Comparison of ENCODE assay signal across 16 cellular contexts in genomic region chr1:174912243-174912642, GRCh38.
A peak's percentile ranks its signal among the peaks of the same experiment; 100 is the strongest.
DNase-seq lines count a peak whose midpoint lies in the region; ATAC-seq and TF ChIP-seq lines count a peak whose summit lies in the region.
"Had no signal": no experiment of that assay in that cellular context is flagged by ENCODE, and none has a peak within 500 bp of the region (broad histone marks: within the 10 kb centered on the region; RNA-seq: fewer than 3 reads in every experiment).

No MANE protein-coding gene starts in this region.

- H3K4me2 ChIP-seq in GM23338 = no peak overlapping the region

- intact Hi-C loops in lower lobe of right lung (cut with DNase I) = no loop called here

- H3K27ac ChIP-seq in GM23338 (ENCODE audit: low read depth) (peak overlapping the region; percentile 30; the same call in 1 of the 2 replicates), lower lobe of right lung (no peak overlapping the region)
- H3K27ac ChIP-seq: SJCRH30, tibial nerve had no signal

- H3K9me3 ChIP-seq in lower lobe of right lung = no peaks in the 10 kb centered on the region
- H3K9me3 ChIP-seq: SJCRH30, tibial nerve had no signal

- H3K4me1 ChIP-seq in GM23338 (ENCODE audit: insufficient read depth) (0 out of 2 replicates have a peak, but pooled peaks cover 2% of the 10 kb centered on the region), lower lobe of right lung (no peaks in the 10 kb centered on the region)
- H3K4me1 ChIP-seq: SJCRH30 had no signal

- peaks cover 36% of the 10 kb centered on the region for H3K36me3 Mint-ChIP-seq in GM23338 (ENCODE audit: low read depth)
- H3K36me3 Mint-ChIP-seq in activated T-cell treated with anti-CD3 and anti-CD28 coated beads, Interleukin-2, amount 50 U/mL, for 72 hours (ENCODE audit: insufficient read depth in 2 of 2) = peaks cover 0 to 2% of the 10 kb centered on the region in 2 donors

- H3K36me3 ChIP-seq in GM23338 (ENCODE audit: insufficient read depth) = peaks cover 5% of the 10 kb centered on the region; the same call in 1 of the 2 replicates
- no peaks in the 10 kb centered on the region for H3K36me3 ChIP-seq in lower lobe of right lung
- H3K36me3 ChIP-seq: SJCRH30, tibial nerve had no signal

- H3K4me3 Mint-ChIP-seq in GM23338 = no peak overlapping the region
- H3K4me3 Mint-ChIP-seq in activated T-cell treated with anti-CD3 and anti-CD28 coated beads, Interleukin-2, amount 50 U/mL, for 72 hours = peak overlapping the region; percentile 45
- H3K4me3 Mint-ChIP-seq: activated B cell treated with CpG ODN at 0.5 μM for 24 hours had no signal

- H3K9me2 ChIP-seq in GM23338 (ENCODE audit: insufficient read depth) = no peaks in the 10 kb centered on the region

- no peaks in the 10 kb centered on the region for H3F3A ChIP-seq in GM23338 (replicated peaks; ENCODE audit: low read depth)

- no peak overlapping the region for H3K27ac Mint-ChIP-seq in GM23338
- H3K27ac Mint-ChIP-seq in activated T-cell treated with anti-CD3 and anti-CD28 coated beads, Interleukin-2, amount 50 U/mL, for 72 hours = peak overlapping the region; percentile 82
- H3K27ac Mint-ChIP-seq: activated B cell treated with CpG ODN at 0.5 μM for 24 hours had no signal

- TF ChIP-seq CTCF in GM23338 (conservative IDR thresholded peaks at IDR 0.05; ENCODE audit: low read depth in 2 of 2) = no peak
- TF ChIP-seq CTCF in lower lobe of right lung (IDR thresholded peaks at IDR 0.05) = no peak

- no peak overlapping the region for H2AFZ ChIP-seq in GM23338

- H3K4me3 ChIP-seq in GM23338 (no peak overlapping the region), lower lobe of right lung (no peak overlapping the region)
- H3K4me3 ChIP-seq: K562, SJCRH30, tibial nerve had no signal

- DNase-seq in activated CD4-positive, CD25-positive, alpha-beta regulatory T cell (lab: John Stamatoyannopoulos, UW) = no peak
- DNase-seq in GM23338 (ENCODE audit: low spot score) = no peak
- peak; percentile 41 to 52 for DNase-seq in activated T-cell treated with anti-CD3 and anti-CD28 coated beads, Interleukin-2, amount 50 U/mL, for 72 hours
- peak; percentile 7 to 12 for DNase-seq in stimulated activated CD4-positive, alpha-beta T cell treated with anti-CD3 and anti-CD28 coated beads, Interleukin-2, amount 100 ng/mL, for 48 hours
- no peak for DNase-seq in NCI-H1694 treated with DMSO at 0.1 percent for 48 hours (lab: John Stamatoyannopoulos, UW)
- DNase-seq in lower lobe of right lung = no peak
- no peak for DNase-seq in HuH-7 (ENCODE audit: low spot score)
- DNase-seq: 8988T, activated B cell treated with CpG ODN at 0.5 μM for 24 hours, aorta, foreskin melanocyte, NCI-H146, SJCRH30 had no signal

- peak; percentile 81 to 89 for ATAC-seq in activated CD4-positive, CD25-positive, alpha-beta regulatory T cell treated with anti-CD3 and anti-CD28 coated beads, Interleukin-2, amount 50 U/mL, for 24 hours
- no peak for ATAC-seq in GM23338
- ATAC-seq in activated T-cell treated with anti-CD3 and anti-CD28 coated beads, Interleukin-2, amount 50 U/mL, for 72 hours (replicated peaks in 1 of 2) = peak; percentile 84 to 86
- no peak for ATAC-seq in lower lobe of right lung

- peaks cover 57% of the 10 kb centered on the region for H4K20me1 ChIP-seq in GM23338 (replicated peaks; ENCODE audit: insufficient read depth)

- H3K27me3 Mint-ChIP-seq in GM23338 (ENCODE audit: insufficient read depth, low read depth, poor library complexity) = peaks cover 4% of the 10 kb centered on the region
- H3K27me3 Mint-ChIP-seq in activated T-cell treated with anti-CD3 and anti-CD28 coated beads, Interleukin-2, amount 50 U/mL, for 72 hours (ENCODE audit: low read depth) = no peaks in the 10 kb centered on the region
- H3K27me3 Mint-ChIP-seq: activated B cell treated with CpG ODN at 0.5 μM for 24 hours had no signal

- H3K9me3 Mint-ChIP-seq in GM23338 = no peaks in the 10 kb centered on the region
- H3K9me3 Mint-ChIP-seq in activated T-cell treated with anti-CD3 and anti-CD28 coated beads, Interleukin-2, amount 50 U/mL, for 72 hours = no peaks in the 10 kb centered on the region
- H3K9me3 Mint-ChIP-seq: activated B cell treated with CpG ODN at 0.5 μM for 24 hours had no signal

- peaks cover 100% of the 10 kb centered on the region for H3K79me2 ChIP-seq in GM23338 (replicated peaks; ENCODE audit: insufficient read depth)

- H3K4me1 Mint-ChIP-seq in GM23338 = peaks cover 10% of the 10 kb centered on the region
- peaks cover 53% of the 10 kb centered on the region for H3K4me1 Mint-ChIP-seq in activated T-cell treated with anti-CD3 and anti-CD28 coated beads, Interleukin-2, amount 50 U/mL, for 72 hours (ENCODE audit: low read depth)

- no peaks in the 10 kb centered on the region for H3K27me3 ChIP-seq in GM23338 (ENCODE audit: insufficient read depth)
- H3K27me3 ChIP-seq in lower lobe of right lung (ENCODE audit: low read depth) = no peaks in the 10 kb centered on the region
- H3K27me3 ChIP-seq: SJCRH30, tibial nerve had no signal

TF ChIP-seq in GM23338, 12 proteins besides CTCF, POLR2A, EP300 and RAD21 (continues in another document):
- TF ChIP-seq ZNF331 (CRISPR knock-in tag; IDR thresholded peaks at IDR 0.05; ENCODE audit: low read depth) (no peak), STAT1 (IDR thresholded peaks at IDR 0.05; ENCODE audit: unreplicated experiment) (no peak), REST (IDR thresholded peaks at IDR 0.05; ENCODE audit: unreplicated experiment) (no peak), POLR2AphosphoS5 (IDR thresholded peaks at IDR 0.05; ENCODE audit: low read depth) (no peak), ZNF114 (CRISPR knock-in tag; IDR thresholded peaks at IDR 0.05) (no peak), CREB1 (CRISPR knock-in tag; IDR thresholded peaks at IDR 0.05; ENCODE audit: low read depth) (no peak), EZH2phosphoT487 (IDR thresholded peaks at IDR 0.05; ENCODE audit: unreplicated experiment) (no peak), EZH2 (IDR thresholded peaks at IDR 0.05; ENCODE audit: low read depth, unreplicated experiment) (no peak), NANOG (IDR thresholded peaks at IDR 0.05; ENCODE audit: borderline replicate concordance) (no peak)

Comparison
In these comparisons a context has a peak if more than half of its experiments do, and no peak if none do; other contexts are left out.
1. ATAC-seq: peak in activated CD4-positive, CD25-positive, alpha-beta regulatory T cell treated with anti-CD3 and anti-CD28 coated beads, Interleukin-2, amount 50 U/mL, for 24 hours (2 of 2) and activated T-cell treated with anti-CD3 and anti-CD28 coated beads, Interleukin-2, amount 50 U/mL, for 72 hours (2 of 2); none in GM23338 (single experiment) and lower lobe of right lung (0 of 2).
2. DNase-seq: peak in activated T-cell treated with anti-CD3 and anti-CD28 coated beads, Interleukin-2, amount 50 U/mL, for 72 hours (2 of 2) and stimulated activated CD4-positive, alpha-beta T cell treated with anti-CD3 and anti-CD28 coated beads, Interleukin-2, amount 100 ng/mL, for 48 hours (2 of 2); none in activated CD4-positive, CD25-positive, alpha-beta regulatory T cell (0 of 4), GM23338 (single experiment), NCI-H1694 treated with DMSO at 0.1 percent for 48 hours (single experiment), lower lobe of right lung (single experiment) and HuH-7 (single experiment).